Comparison of ENCODE assay signal across 17 cellular contexts in the genomic region with DNA sequence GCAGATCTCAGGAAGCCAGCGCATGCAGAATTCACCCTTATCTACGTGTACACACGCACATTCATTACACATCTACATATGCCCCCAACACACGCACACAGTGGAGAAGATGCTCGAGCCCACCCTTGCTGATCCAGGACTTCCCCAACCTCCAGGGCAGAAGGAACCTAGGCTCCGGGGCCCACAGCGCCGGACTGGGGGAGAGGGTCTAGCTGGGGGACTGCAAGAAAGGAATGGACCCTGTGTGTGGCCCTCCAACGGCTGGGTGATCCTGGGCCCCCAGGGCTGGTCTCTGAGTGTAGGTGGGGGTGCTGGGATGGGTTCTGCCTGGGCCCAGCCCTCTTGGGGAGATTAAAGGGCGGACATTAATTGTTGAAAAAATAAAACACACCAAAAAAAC.
"Had no signal": no experiment of that assay in that cellular context is flagged by ENCODE, and none has a peak within 500 bp of the region (broad histone marks: within the 10 kb centered on the region; RNA-seq: fewer than 3 reads in every experiment).

No MANE protein-coding gene starts in this region.

- H3K9me3 ChIP-seq: prostate gland, upper lobe of right lung, vagina had no signal

- H3K36me3 ChIP-seq: prostate gland, spleen, tibial nerve, upper lobe of right lung, vagina had no signal

- ATAC-seq: effector memory CD8-positive, alpha-beta T cell; foreskin keratinocyte; sciatic nerve; stimulated activated memory B cell treated with anti-CD40 and anti-IgM and Interleukin-4, amounts not matched to agents 10 μg/mL and 1 μg/mL and 100 μg/mL, for 72 hours; upper lobe of right lung had no signal

- H3K4me3 ChIP-seq: hepatocyte, prostate gland, spleen, tibial nerve, upper lobe of right lung, vagina had no signal

- H3K27ac ChIP-seq: foreskin keratinocyte, hepatocyte, parathyroid adenoma, prostate gland, spleen, tibial nerve, upper lobe of right lung, vagina had no signal

- H3K27me3 ChIP-seq: foreskin keratinocyte, tibial nerve, vagina had no signal

- DNase-seq: effector memory CD8-positive, alpha-beta T cell; foreskin keratinocyte; kidney glomerular epithelial cell; midbrain; naive B cell; retina; spleen; stimulated activated CD4-positive, alpha-beta T cell treated with anti-CD3 and anti-CD28 coated beads, Interleukin-15, amount 100 ng/mL, for 24 hours; stimulated activated CD4-positive, alpha-beta T cell treated with anti-CD3 and anti-CD28 coated beads, Interleukin-1b, Interleukin-23, amount 100 ng/mL, for 48 hours had no signal

- H3K4me1 ChIP-seq: foreskin keratinocyte, parathyroid adenoma, prostate gland, spleen, tibial nerve, upper lobe of right lung, vagina had no signal
